In the genomic region with DNA sequence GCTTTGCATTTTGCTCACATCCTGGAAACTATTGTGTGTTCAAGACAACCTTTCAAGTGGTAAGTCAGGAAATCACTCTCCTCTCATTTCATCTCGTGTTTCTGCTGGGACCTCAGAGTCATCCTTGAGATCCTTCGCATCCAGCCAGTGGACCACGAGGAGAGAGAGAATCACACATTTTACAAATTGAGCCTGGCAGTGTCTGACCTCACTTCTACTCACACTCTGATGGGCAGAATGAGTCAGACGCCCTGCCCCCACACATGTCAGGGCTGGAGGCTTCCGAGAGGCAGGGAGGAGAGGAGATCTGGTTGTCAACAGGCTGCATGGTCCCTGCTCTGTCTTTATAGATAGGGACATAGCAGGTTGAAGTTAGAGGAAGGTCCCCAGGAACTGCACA, we compare ENCODE assay signal across 1 cellular context.
TF ChIP-seq lines count a peak whose summit lies in the region.

No MANE protein-coding gene starts in this region.

TF ChIP-seq in H1, 55 proteins besides CTCF, POLR2A, EP300 and RAD21 (continued from another document):
- TF ChIP-seq, protein P1, sequence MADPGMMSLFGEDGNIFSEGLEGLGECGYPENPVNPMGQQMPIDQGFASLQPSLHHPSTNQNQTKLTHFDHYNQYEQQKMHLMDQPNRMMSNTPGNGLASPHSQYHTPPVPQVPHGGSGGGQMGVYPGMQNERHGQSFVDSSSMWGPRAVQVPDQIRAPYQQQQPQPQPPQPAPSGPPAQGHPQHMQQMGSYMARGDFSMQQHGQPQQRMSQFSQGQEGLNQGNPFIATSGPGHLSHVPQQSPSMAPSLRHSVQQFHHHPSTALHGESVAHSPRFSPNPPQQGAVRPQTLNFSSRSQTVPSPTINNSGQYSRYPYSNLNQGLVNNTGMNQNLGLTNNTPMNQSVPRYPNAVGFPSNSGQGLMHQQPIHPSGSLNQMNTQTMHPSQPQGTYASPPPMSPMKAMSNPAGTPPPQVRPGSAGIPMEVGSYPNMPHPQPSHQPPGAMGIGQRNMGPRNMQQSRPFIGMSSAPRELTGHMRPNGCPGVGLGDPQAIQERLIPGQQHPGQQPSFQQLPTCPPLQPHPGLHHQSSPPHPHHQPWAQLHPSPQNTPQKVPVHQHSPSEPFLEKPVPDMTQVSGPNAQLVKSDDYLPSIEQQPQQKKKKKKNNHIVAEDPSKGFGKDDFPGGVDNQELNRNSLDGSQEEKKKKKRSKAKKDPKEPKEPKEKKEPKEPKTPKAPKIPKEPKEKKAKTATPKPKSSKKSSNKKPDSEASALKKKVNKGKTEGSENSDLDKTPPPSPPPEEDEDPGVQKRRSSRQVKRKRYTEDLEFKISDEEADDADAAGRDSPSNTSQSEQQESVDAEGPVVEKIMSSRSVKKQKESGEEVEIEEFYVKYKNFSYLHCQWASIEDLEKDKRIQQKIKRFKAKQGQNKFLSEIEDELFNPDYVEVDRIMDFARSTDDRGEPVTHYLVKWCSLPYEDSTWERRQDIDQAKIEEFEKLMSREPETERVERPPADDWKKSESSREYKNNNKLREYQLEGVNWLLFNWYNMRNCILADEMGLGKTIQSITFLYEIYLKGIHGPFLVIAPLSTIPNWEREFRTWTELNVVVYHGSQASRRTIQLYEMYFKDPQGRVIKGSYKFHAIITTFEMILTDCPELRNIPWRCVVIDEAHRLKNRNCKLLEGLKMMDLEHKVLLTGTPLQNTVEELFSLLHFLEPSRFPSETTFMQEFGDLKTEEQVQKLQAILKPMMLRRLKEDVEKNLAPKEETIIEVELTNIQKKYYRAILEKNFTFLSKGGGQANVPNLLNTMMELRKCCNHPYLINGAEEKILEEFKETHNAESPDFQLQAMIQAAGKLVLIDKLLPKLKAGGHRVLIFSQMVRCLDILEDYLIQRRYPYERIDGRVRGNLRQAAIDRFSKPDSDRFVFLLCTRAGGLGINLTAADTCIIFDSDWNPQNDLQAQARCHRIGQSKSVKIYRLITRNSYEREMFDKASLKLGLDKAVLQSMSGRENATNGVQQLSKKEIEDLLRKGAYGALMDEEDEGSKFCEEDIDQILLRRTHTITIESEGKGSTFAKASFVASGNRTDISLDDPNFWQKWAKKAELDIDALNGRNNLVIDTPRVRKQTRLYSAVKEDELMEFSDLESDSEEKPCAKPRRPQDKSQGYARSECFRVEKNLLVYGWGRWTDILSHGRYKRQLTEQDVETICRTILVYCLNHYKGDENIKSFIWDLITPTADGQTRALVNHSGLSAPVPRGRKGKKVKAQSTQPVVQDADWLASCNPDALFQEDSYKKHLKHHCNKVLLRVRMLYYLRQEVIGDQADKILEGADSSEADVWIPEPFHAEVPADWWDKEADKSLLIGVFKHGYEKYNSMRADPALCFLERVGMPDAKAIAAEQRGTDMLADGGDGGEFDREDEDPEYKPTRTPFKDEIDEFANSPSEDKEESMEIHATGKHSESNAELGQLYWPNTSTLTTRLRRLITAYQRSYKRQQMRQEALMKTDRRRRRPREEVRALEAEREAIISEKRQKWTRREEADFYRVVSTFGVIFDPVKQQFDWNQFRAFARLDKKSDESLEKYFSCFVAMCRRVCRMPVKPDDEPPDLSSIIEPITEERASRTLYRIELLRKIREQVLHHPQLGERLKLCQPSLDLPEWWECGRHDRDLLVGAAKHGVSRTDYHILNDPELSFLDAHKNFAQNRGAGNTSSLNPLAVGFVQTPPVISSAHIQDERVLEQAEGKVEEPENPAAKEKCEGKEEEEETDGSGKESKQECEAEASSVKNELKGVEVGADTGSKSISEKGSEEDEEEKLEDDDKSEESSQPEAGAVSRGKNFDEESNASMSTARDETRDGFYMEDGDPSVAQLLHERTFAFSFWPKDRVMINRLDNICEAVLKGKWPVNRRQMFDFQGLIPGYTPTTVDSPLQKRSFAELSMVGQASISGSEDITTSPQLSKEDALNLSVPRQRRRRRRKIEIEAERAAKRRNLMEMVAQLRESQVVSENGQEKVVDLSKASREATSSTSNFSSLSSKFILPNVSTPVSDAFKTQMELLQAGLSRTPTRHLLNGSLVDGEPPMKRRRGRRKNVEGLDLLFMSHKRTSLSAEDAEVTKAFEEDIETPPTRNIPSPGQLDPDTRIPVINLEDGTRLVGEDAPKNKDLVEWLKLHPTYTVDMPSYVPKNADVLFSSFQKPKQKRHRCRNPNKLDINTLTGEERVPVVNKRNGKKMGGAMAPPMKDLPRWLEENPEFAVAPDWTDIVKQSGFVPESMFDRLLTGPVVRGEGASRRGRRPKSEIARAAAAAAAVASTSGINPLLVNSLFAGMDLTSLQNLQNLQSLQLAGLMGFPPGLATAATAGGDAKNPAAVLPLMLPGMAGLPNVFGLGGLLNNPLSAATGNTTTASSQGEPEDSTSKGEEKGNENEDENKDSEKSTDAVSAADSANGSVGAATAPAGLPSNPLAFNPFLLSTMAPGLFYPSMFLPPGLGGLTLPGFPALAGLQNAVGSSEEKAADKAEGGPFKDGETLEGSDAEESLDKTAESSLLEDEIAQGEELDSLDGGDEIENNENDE (IDR thresholded peaks at IDR 0.05; ENCODE audit: insufficient replicate concordance, low read length), result no peak
TF ChIP-seq in H1: peak in this region for 0.
